1 cellular context compared by ENCODE assay signal in genomic region chr1:70112838-70113237, GRCh38.
TF ChIP-seq lines count a peak whose summit lies in the region.

No MANE protein-coding gene starts in this region.

TF ChIP-seq in HepG2, 621 proteins besides CTCF, POLR2A, EP300 and RAD21 (continued from another document):
- TF ChIP-seq ARID4A (CRISPR knock-in tag; IDR thresholded peaks at IDR 0.05; ENCODE audit: borderline replicate concordance) = no peak
- no peak for TF ChIP-seq SP1 (IDR thresholded peaks at IDR 0.05)
- TF ChIP-seq SP1 (CRISPR knock-in tag; IDR thresholded peaks at IDR 0.05) = no peak
- no peak for TF ChIP-seq GRHL1 (CRISPR knock-in tag; conservative IDR thresholded peaks at IDR 0.05)
- no peak for TF ChIP-seq ZNF335 (CRISPR knock-in tag; IDR thresholded peaks at IDR 0.05)
- no peak for TF ChIP-seq HIC2 (CRISPR knock-in tag; IDR thresholded peaks at IDR 0.05; ENCODE audit: low read depth)
